8 cellular contexts compared by ENCODE assay signal in genomic region chr10:5629789-5630436, GRCh38.
DNase-seq lines count a peak whose midpoint lies in the region; ATAC-seq lines count a peak whose summit lies in the region.

No MANE protein-coding gene starts in this region.

- H3K27ac ChIP-seq in caudate nucleus (ENCODE audit: low read depth, low read length): no peak overlapping the region

- DNase-seq in NK-92 treated with Interleukin-12 subunit alpha and Interleukin-12 subunit beta, amount 100 ng/mL, for 24 hours (lab: John Stamatoyannopoulos, UW): peak; percentile 32
- DNase-seq in NK-92 (lab: John Stamatoyannopoulos, UW; ENCODE audit: unreplicated experiment): no peak
- DNase-seq in NCI-H1694 (lab: John Stamatoyannopoulos, UW): peak; percentile 72
- peak; percentile 48 to 86 (median 66) for DNase-seq in activated CD4-positive, CD25-positive, alpha-beta regulatory T cell (lab: John Stamatoyannopoulos, UW)
- peak in 53 of 61 donors; percentile 3 to 75 (median 44) for DNase-seq in caudate nucleus (lab: John Stamatoyannopoulos, UW)
- peak; percentile 77 for DNase-seq in kidney tubule cell (ENCODE audit: low spot score)
- DNase-seq in stimulated activated CD4-positive, alpha-beta T cell treated with anti-CD3 and anti-CD28 coated beads, Interleukin-4, amount 100 ng/mL, for 24 hours: peak; percentile 85

- ATAC-seq in HG02678 (IDR thresholded peaks at IDR 0.05; ENCODE audit: unreplicated experiment): peak; percentile 87
